1 cellular context compared by ENCODE assay signal in the genomic region with DNA sequence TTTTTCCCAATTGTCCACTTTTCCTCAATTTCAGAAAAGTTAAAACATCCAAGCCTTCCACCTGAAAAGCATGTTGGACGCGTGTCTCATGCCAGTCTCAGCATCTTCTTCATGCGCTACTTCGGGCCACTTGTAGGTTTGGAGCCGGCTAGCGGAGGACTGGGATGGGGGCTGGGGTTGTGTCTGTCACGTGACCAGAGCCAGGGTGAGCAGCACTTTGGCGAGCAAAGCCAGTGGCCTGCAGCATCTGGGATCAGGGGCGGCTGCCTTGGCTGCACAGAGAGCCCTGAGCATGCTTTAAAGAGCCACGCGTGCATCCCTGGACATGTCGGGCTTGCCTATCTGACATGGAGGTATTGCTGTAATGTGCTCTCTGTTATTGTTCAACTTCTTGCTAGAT.
A peak's percentile ranks its signal among the peaks of the same experiment; 100 is the strongest.
TF ChIP-seq lines count a peak whose summit lies in the region.

No MANE protein-coding gene starts in this region.

TF ChIP-seq in WTC11, 78 proteins besides CTCF, POLR2A, EP300 and RAD21:
- TF ChIP-seq ZBTB43 (CRISPR knock-in tag; IDR thresholded peaks at IDR 0.05), result no peak
- TF ChIP-seq, protein P1, sequence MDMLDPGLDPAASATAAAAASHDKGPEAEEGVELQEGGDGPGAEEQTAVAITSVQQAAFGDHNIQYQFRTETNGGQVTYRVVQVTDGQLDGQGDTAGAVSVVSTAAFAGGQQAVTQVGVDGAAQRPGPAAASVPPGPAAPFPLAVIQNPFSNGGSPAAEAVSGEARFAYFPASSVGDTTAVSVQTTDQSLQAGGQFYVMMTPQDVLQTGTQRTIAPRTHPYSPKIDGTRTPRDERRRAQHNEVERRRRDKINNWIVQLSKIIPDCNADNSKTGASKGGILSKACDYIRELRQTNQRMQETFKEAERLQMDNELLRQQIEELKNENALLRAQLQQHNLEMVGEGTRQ (CRISPR knock-in tag; IDR thresholded peaks at IDR 0.05), result peak; percentile 68
